In the genomic region with DNA sequence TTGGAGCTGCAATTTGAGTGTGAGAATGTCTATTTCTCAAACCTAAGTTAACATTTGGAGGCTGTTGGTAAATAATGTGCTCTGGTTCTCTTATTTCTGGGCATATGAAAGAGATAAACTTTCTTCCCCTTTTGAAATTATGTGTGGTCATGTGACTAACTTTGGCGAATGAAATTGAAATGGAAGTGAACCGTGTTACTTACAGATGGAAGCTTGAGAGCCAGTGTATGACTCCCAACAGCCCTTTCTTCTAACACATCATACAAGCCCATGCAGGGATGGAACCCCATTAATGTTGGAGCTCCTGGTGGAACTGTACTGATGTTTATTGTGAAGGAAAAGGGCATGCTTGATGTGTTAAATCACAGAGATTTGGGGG, we compare ENCODE assay signal across 16 cellular contexts.
DNase-seq lines count a peak whose midpoint lies in the region; ATAC-seq and TF ChIP-seq lines count a peak whose summit lies in the region.
"Had no signal": no experiment of that assay in that cellular context is flagged by ENCODE, and none has a peak within 500 bp of the region (broad histone marks: within the 10 kb centered on the region; RNA-seq: fewer than 3 reads in every experiment).

No MANE protein-coding gene starts in this region.

- no peaks in the 10 kb centered on the region for H3K36me3 Mint-ChIP-seq in glutamatergic neuron (ENCODE audit: unreplicated experiment)
- no peaks in the 10 kb centered on the region for H3K36me3 Mint-ChIP-seq in activated T-cell treated with anti-CD3 and anti-CD28 coated beads, Interleukin-2, amount 50 U/mL, for 72 hours (ENCODE audit: insufficient read depth in 2 of 2)
- H3K36me3 Mint-ChIP-seq: CD8-positive, alpha-beta T cell had no signal

- intact Hi-C loops in A673 (cut with micrococcal nuclease; ENCODE audit: unreplicated experiment), result no loop called here

- POLR2A ChIA-PET in A673 (lab: Charles Lee; ENCODE audit: low non-redundant PET), result interaction anchor here (0.6 kb wide), 1 partner anchor 629 kb away, joined by 9 read pairs; no protein-coding TSS in a partner anchor

- H3K9ac ChIP-seq in BLaER1 treated with 17β-estradiol and CSF1 and Interleukin-3, amounts not matched to agents 10 nM and 100 nM, result no peak overlapping the region
- no peak overlapping the region for H3K9ac ChIP-seq in OCI-LY3 (ENCODE audit: low read length)
- H3K9ac ChIP-seq: GM23248 had no signal

- H3K36me3 ChIP-seq in A673 (ENCODE audit: insufficient read depth, low read length, poor library complexity, severe bottlenecking), result no peaks in the 10 kb centered on the region
- H3K36me3 ChIP-seq in BLaER1 treated with 17β-estradiol and CSF1 and Interleukin-3, amounts not matched to agents 10 nM and 100 nM, result no peaks in the 10 kb centered on the region
- H3K36me3 ChIP-seq in OCI-LY3 (replicated peaks; ENCODE audit: low read depth, low read length), result no peaks in the 10 kb centered on the region

- no peak overlapping the region for H3K4me3 Mint-ChIP-seq in glutamatergic neuron (ENCODE audit: unreplicated experiment)
- H3K4me3 Mint-ChIP-seq in activated T-cell treated with anti-CD3 and anti-CD28 coated beads, Interleukin-2, amount 50 U/mL, for 72 hours, result no peak overlapping the region
- H3K4me3 Mint-ChIP-seq: CD8-positive, alpha-beta T cell had no signal

- H2AFZ ChIP-seq in OCI-LY3 (ENCODE audit: low read depth, low read length), result 0 out of 2 replicates have a peak overlapping the region, but pooled peaks have one; percentile 42
- H2AFZ ChIP-seq: GM23248 had no signal

- CTCF ChIA-PET in A673 (lab: Charles Lee), result no interaction called here

- H4K20me1 ChIP-seq in BLaER1 treated with 17β-estradiol and CSF1 and Interleukin-3, amounts not matched to agents 10 nM and 100 nM, result 0 out of 22 replicates have a peak, but pooled peaks cover 0 to 2% (median 0%) of the 10 kb centered on the region in 11 experiments
- no peaks in the 10 kb centered on the region for H4K20me1 ChIP-seq in OCI-LY3 (ENCODE audit: insufficient read depth, low read length)

- no peak for TF ChIP-seq CTCF in A673 (conservative IDR thresholded peaks at IDR 0.05; ENCODE audit: low read depth, low read length)
- no peak for TF ChIP-seq CTCF in OCI-LY3 (IDR thresholded peaks at IDR 0.05; ENCODE audit: low read depth, low read length)
- no peak for TF ChIP-seq CTCF in glutamatergic neuron (IDR thresholded peaks at IDR 0.05; ENCODE audit: partially characterized antibody, unreplicated experiment)

- ATAC-seq in activated T-cell treated with anti-CD3 and anti-CD28 coated beads, Interleukin-2, amount 50 U/mL, for 72 hours (replicated peaks in 1 of 2), result no peak
- ATAC-seq in GM21576 (IDR thresholded peaks at IDR 0.05; ENCODE audit: unreplicated experiment), result no peak
- ATAC-seq: CD8-positive, alpha-beta T cell had no signal

- peaks cover 5% of the 10 kb centered on the region for H3K27me3 Mint-ChIP-seq in glutamatergic neuron (ENCODE audit: unreplicated experiment)
- no peaks in the 10 kb centered on the region for H3K27me3 Mint-ChIP-seq in activated T-cell treated with anti-CD3 and anti-CD28 coated beads, Interleukin-2, amount 50 U/mL, for 72 hours (ENCODE audit: low read depth)

- H3K27ac Mint-ChIP-seq in glutamatergic neuron (ENCODE audit: unreplicated experiment), result peak overlapping the region; percentile 87
- H3K27ac Mint-ChIP-seq in activated T-cell treated with anti-CD3 and anti-CD28 coated beads, Interleukin-2, amount 50 U/mL, for 72 hours, result no peak overlapping the region
- H3K27ac Mint-ChIP-seq: CD8-positive, alpha-beta T cell had no signal

- H3K27me3 ChIP-seq in A673 (replicated peaks; ENCODE audit: insufficient read depth, low read depth, low read length, poor library complexity) (no peaks in the 10 kb centered on the region), OCI-LY3 (ENCODE audit: low read depth, low read length) (no peaks in the 10 kb centered on the region)
- H3K27me3 ChIP-seq in BLaER1 treated with 17β-estradiol and CSF1 and Interleukin-3, amounts not matched to agents 10 nM and 100 nM, result no peaks in the 10 kb centered on the region

- H3K4me1 ChIP-seq in A673 (ENCODE audit: insufficient read depth, low read length, poor library complexity, severe bottlenecking) (peaks cover 50% of the 10 kb centered on the region), OCI-LY3 (ENCODE audit: low read length) (peaks cover 14% of the 10 kb centered on the region)
- H3K4me1 ChIP-seq in BLaER1 treated with 17β-estradiol and CSF1 and Interleukin-3, amounts not matched to agents 10 nM and 100 nM, result peaks cover 0 to 12% (median 10%) of the 10 kb centered on the region in 10 experiments; a peak in 10 of 20 replicates

- no peak for DNase-seq in A673 (ENCODE audit: low spot score)
- DNase-seq in glutamatergic neuron, result no peak
- DNase-seq in NCI-H1436 (lab: John Stamatoyannopoulos, UW), result no peak
- DNase-seq in activated T-cell treated with anti-CD3 and anti-CD28 coated beads, Interleukin-2, amount 50 U/mL, for 72 hours, result no peak
- DNase-seq: AML-193; Calu3; CD8-positive, alpha-beta T cell; DMS79 treated with DMSO at 0.1 percent for 48 hours; GF-D8; HCEC 1CT; KBM-7 had no signal

- BruUV-seq in A673 (replicated peaks; lab: Mats Ljungman, UMichigan), result no TSS peak

- H3K4me3 ChIP-seq in A673 (ENCODE audit: low read depth, low read length, poor library complexity, severe bottlenecking) (no peak overlapping the region), OCI-LY3 (ENCODE audit: low read length) (no peak overlapping the region)
- H3K4me3 ChIP-seq in BLaER1 treated with 17β-estradiol and CSF1 and Interleukin-3, amounts not matched to agents 10 nM and 100 nM, result no peak overlapping the region
- H3K4me3 ChIP-seq: GM23248 had no signal

- peak overlapping the region in 6 of 11 experiments; percentile 7 to 34 (median 18); a peak in 7 of 22 replicates for H3K4me2 ChIP-seq in BLaER1 treated with 17β-estradiol and CSF1 and Interleukin-3, amounts not matched to agents 10 nM and 100 nM
- H3K4me2 ChIP-seq in OCI-LY3 (ENCODE audit: low read length), result no peak overlapping the region

- peaks cover 48% of the 10 kb centered on the region for H3K4me1 Mint-ChIP-seq in glutamatergic neuron (ENCODE audit: low read depth, unreplicated experiment)
- no peaks in the 10 kb centered on the region for H3K4me1 Mint-ChIP-seq in activated T-cell treated with anti-CD3 and anti-CD28 coated beads, Interleukin-2, amount 50 U/mL, for 72 hours (ENCODE audit: low read depth)

- H3K27ac ChIP-seq in A673 (ENCODE audit: low read depth, low read length, poor library complexity, severe bottlenecking), result peak overlapping the region; percentile 75
- peak overlapping the region in 2 of 11 experiments; percentile 2 to 26; a peak in 2 of 22 replicates for H3K27ac ChIP-seq in BLaER1 treated with 17β-estradiol and CSF1 and Interleukin-3, amounts not matched to agents 10 nM and 100 nM
- H3K27ac ChIP-seq in OCI-LY3 (ENCODE audit: low read length), result no peak overlapping the region
- H3K27ac ChIP-seq: GM23248, HL-60 had no signal

- H3K9me3 ChIP-seq in A673 (ENCODE audit: low read depth, low read length, poor library complexity, severe bottlenecking) (no peaks in the 10 kb centered on the region), OCI-LY3 (ENCODE audit: insufficient read depth, low read length) (0 out of 2 replicates have a peak, but pooled peaks cover 5% of the 10 kb centered on the region)
- no peaks in the 10 kb centered on the region for H3K9me3 ChIP-seq in BLaER1 treated with 17β-estradiol and CSF1 and Interleukin-3, amounts not matched to agents 10 nM and 100 nM (replicated peaks in 1 of 11)

- no peaks in the 10 kb centered on the region for H3K79me2 ChIP-seq in OCI-LY3 (ENCODE audit: low read length)

- H3K9me3 Mint-ChIP-seq in glutamatergic neuron (ENCODE audit: unreplicated experiment), result peaks cover 15% of the 10 kb centered on the region
- H3K9me3 Mint-ChIP-seq in activated T-cell treated with anti-CD3 and anti-CD28 coated beads, Interleukin-2, amount 50 U/mL, for 72 hours, result peaks cover 1 to 4% of the 10 kb centered on the region in 2 donors
